1 cellular context compared by ENCODE assay signal in the genomic region with DNA sequence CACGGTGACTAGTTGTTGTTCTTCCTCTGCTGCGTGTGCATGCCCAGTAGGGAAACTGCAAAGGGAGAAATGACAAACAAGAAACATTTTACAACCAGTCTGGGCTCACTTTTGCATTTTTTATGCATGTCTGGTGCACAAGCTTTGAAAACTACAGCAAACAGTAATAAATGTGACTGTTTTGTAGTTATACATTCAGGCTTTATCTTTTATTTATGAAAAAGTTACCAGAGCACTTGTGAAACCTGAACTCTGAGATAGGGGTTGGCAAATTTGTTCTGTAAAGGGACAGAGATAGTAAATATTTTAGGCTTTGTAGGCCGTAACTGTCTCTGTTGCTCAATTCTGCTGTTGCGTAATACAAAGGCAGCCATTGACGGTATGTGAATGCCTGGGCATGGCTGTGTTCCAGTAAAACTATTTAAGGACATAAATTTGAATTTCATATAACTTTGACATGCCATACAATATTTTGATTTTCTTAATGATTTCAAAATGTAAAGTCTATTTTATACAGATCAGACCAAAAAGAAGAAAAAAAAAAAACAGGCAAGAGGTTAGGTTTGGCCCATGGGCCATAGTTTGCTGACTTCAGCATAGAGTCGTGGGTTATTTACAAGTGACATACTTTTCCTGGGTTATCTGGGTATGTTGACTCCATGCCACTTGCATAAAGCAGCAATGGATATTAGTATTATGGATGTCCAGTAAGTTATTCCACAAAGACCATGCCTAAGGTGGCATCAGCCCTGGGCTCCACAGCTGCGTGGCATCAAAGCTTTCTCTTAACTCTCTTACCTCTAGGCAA.
A peak's percentile ranks its signal among the peaks of the same experiment; 100 is the strongest.
TF ChIP-seq lines count a peak whose summit lies in the region.

No MANE protein-coding gene starts in this region.

TF ChIP-seq in HepG2, 621 proteins besides CTCF, POLR2A, EP300 and RAD21 (continued from another document and continues in another):
- TF ChIP-seq FUBP1 (CRISPR knock-in tag; IDR thresholded peaks at IDR 0.05; ENCODE audit: borderline replicate concordance) (no peak), EED (CRISPR knock-in tag; IDR thresholded peaks at IDR 0.05) (no peak), TEAD2 (CRISPR knock-in tag; IDR thresholded peaks at IDR 0.05) (no peak), SIX1 (CRISPR knock-in tag; IDR thresholded peaks at IDR 0.05; ENCODE audit: borderline replicate concordance) (peak; percentile 93), IKZF4 (CRISPR knock-in tag; IDR thresholded peaks at IDR 0.05; ENCODE audit: borderline replicate concordance, low read depth, not compliant biosample characterization) (no peak), HNRNPL (IDR thresholded peaks at IDR 0.05; ENCODE audit: low read depth, low read length) (no peak), ZBTB46 (CRISPR knock-in tag; IDR thresholded peaks at IDR 0.05; ENCODE audit: borderline replicate concordance) (no peak), JARID2 (CRISPR knock-in tag; IDR thresholded peaks at IDR 0.05; ENCODE audit: insufficient replicate concordance) (no peak), NR2F2 (IDR thresholded peaks at IDR 0.05; ENCODE audit: borderline replicate concordance, low read depth) (peak; percentile 91), ZNF720 (CRISPR knock-in tag; IDR thresholded peaks at IDR 0.05) (no peak), ZNF768 (CRISPR knock-in tag; IDR thresholded peaks at IDR 0.05) (no peak), ZBTB2 (CRISPR knock-in tag; IDR thresholded peaks at IDR 0.05; ENCODE audit: low read depth) (no peak), ZNF501 (CRISPR knock-in tag; IDR thresholded peaks at IDR 0.05) (no peak), U2AF1 (optimal IDR thresholded peaks at IDR 0.05; ENCODE audit: low read depth, low read length) (no peak), NR2F1 (CRISPR knock-in tag; IDR thresholded peaks at IDR 0.05) (no peak; a peak in 1 of 4 replicates), MXD4 (CRISPR knock-in tag; IDR thresholded peaks at IDR 0.05) (no peak), ZNF598 (CRISPR knock-in tag; IDR thresholded peaks at IDR 0.05; ENCODE audit: borderline replicate concordance) (no peak), SMAD3 (CRISPR knock-in tag; IDR thresholded peaks at IDR 0.05) (peak; percentile 98), ZNF609 (CRISPR knock-in tag; IDR thresholded peaks at IDR 0.05; ENCODE audit: borderline replicate concordance) (peak; percentile 74; the same call in 1 of the 2 replicates), MTF2 (CRISPR knock-in tag; IDR thresholded peaks at IDR 0.05; ENCODE audit: borderline replicate concordance) (no peak)
- TF ChIP-seq, protein P1, sequence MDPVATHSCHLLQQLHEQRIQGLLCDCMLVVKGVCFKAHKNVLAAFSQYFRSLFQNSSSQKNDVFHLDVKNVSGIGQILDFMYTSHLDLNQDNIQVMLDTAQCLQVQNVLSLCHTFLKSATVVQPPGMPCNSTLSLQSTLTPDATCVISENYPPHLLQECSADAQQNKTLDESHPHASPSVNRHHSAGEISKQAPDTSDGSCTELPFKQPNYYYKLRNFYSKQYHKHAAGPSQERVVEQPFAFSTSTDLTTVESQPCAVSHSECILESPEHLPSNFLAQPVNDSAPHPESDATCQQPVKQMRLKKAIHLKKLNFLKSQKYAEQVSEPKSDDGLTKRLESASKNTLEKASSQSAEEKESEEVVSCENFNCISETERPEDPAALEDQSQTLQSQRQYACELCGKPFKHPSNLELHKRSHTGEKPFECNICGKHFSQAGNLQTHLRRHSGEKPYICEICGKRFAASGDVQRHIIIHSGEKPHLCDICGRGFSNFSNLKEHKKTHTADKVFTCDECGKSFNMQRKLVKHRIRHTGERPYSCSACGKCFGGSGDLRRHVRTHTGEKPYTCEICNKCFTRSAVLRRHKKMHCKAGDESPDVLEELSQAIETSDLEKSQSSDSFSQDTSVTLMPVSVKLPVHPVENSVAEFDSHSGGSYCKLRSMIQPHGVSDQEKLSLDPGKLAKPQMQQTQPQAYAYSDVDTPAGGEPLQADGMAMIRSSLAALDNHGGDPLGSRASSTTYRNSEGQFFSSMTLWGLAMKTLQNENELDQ (CRISPR knock-in tag; IDR thresholded peaks at IDR 0.05; ENCODE audit: borderline replicate concordance), result no peak
- TF ChIP-seq, protein P2, sequence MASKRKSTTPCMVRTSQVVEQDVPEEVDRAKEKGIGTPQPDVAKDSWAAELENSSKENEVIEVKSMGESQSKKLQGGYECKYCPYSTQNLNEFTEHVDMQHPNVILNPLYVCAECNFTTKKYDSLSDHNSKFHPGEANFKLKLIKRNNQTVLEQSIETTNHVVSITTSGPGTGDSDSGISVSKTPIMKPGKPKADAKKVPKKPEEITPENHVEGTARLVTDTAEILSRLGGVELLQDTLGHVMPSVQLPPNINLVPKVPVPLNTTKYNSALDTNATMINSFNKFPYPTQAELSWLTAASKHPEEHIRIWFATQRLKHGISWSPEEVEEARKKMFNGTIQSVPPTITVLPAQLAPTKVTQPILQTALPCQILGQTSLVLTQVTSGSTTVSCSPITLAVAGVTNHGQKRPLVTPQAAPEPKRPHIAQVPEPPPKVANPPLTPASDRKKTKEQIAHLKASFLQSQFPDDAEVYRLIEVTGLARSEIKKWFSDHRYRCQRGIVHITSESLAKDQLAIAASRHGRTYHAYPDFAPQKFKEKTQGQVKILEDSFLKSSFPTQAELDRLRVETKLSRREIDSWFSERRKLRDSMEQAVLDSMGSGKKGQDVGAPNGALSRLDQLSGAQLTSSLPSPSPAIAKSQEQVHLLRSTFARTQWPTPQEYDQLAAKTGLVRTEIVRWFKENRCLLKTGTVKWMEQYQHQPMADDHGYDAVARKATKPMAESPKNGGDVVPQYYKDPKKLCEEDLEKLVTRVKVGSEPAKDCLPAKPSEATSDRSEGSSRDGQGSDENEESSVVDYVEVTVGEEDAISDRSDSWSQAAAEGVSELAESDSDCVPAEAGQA (IDR thresholded peaks at IDR 0.05; ENCODE audit: low read depth), result peak; percentile 89
- TF ChIP-seq, protein P2 (CRISPR knock-in tag; IDR thresholded peaks at IDR 0.05; ENCODE audit: borderline replicate concordance), result peak; percentile 70; the same call in 1 of the 2 replicates
- TF ChIP-seq, protein P3, sequence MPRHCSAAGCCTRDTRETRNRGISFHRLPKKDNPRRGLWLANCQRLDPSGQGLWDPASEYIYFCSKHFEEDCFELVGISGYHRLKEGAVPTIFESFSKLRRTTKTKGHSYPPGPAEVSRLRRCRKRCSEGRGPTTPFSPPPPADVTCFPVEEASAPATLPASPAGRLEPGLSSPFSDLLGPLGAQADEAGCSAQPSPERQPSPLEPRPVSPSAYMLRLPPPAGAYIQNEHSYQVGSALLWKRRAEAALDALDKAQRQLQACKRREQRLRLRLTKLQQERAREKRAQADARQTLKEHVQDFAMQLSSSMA (CRISPR knock-in tag; IDR thresholded peaks at IDR 0.05), result no peak
- TF ChIP-seq, protein P4, sequence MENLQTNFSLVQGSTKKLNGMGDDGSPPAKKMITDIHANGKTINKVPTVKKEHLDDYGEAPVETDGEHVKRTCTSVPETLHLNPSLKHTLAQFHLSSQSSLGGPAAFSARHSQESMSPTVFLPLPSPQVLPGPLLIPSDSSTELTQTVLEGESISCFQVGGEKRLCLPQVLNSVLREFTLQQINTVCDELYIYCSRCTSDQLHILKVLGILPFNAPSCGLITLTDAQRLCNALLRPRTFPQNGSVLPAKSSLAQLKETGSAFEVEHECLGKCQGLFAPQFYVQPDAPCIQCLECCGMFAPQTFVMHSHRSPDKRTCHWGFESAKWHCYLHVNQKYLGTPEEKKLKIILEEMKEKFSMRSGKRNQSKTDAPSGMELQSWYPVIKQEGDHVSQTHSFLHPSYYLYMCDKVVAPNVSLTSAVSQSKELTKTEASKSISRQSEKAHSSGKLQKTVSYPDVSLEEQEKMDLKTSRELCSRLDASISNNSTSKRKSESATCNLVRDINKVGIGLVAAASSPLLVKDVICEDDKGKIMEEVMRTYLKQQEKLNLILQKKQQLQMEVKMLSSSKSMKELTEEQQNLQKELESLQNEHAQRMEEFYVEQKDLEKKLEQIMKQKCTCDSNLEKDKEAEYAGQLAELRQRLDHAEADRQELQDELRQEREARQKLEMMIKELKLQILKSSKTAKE (CRISPR knock-in tag; IDR thresholded peaks at IDR 0.05; ENCODE audit: borderline replicate concordance), result peak; percentile 61; the same call in 1 of the 2 replicates
